In genomic region chr10:13485623-13486022, GRCh38 we compare ENCODE assay signal across 14 cellular contexts. TPM values are rescaled to one million over a fixed set of nuclear protein-coding genes. Genes with fewer than 3 reads are reported as not detected.
A peak's percentile ranks its signal among the peaks of the same experiment; 100 is the strongest.
DNase-seq lines count a peak whose midpoint lies in the region; ATAC-seq and TF ChIP-seq lines count a peak whose summit lies in the region.
"Had no signal": no experiment of that assay in that cellular context is flagged by ENCODE, and none has a peak within 500 bp of the region (broad histone marks: within the 10 kb centered on the region; RNA-seq: fewer than 3 reads in every experiment).

No MANE protein-coding gene starts in this region.

- H3K27ac Mint-ChIP-seq in MCF 10A (ENCODE audit: low read depth, unreplicated experiment) (no peak overlapping the region), T-helper 17 cell (no peak overlapping the region)

- H3K4me3 Mint-ChIP-seq in MCF 10A (ENCODE audit: unreplicated experiment) (no peak overlapping the region), T-helper 17 cell (no peak overlapping the region)

- H3K36me3 ChIP-seq in breast epithelium = no peaks in the 10 kb centered on the region
- peaks cover 3% of the 10 kb centered on the region for H3K36me3 ChIP-seq in thoracic aorta
- peaks cover 0 to 23% of the 10 kb centered on the region in 2 donors for H3K36me3 ChIP-seq in ascending aorta
- H3K36me3 ChIP-seq: esophagus squamous epithelium had no signal

- H3K4me1 Mint-ChIP-seq in MCF 10A (ENCODE audit: insufficient read depth, unreplicated experiment) = no peaks in the 10 kb centered on the region
- peaks cover 4% of the 10 kb centered on the region for H3K4me1 Mint-ChIP-seq in T-helper 17 cell

- H3K9me3 ChIP-seq in breast epithelium = no peaks in the 10 kb centered on the region
- no peaks in the 10 kb centered on the region for H3K9me3 ChIP-seq in thoracic aorta
- no peaks in the 10 kb centered on the region for H3K9me3 ChIP-seq in ascending aorta
- no peaks in the 10 kb centered on the region for H3K9me3 ChIP-seq in T-helper 17 cell (ENCODE audit: control insufficient read depth, low read length, poor library complexity, severe bottlenecking)
- H3K9me3 ChIP-seq: esophagus squamous epithelium, Peyer's patch had no signal

- H3K27me3 ChIP-seq in breast epithelium (no peaks in the 10 kb centered on the region), thoracic aorta (replicated peaks; ENCODE audit: insufficient read depth) (no peaks in the 10 kb centered on the region), ascending aorta (no peaks in the 10 kb centered on the region)
- H3K27me3 ChIP-seq: Peyer's patch had no signal

- H3K27me3 Mint-ChIP-seq in MCF 10A (ENCODE audit: insufficient read depth, unreplicated experiment) = no peaks in the 10 kb centered on the region
- peaks cover 51% of the 10 kb centered on the region for H3K27me3 Mint-ChIP-seq in T-helper 17 cell

- DNase-seq in MCF 10A (ENCODE audit: unreplicated experiment) (peak; percentile 1), breast epithelium (ENCODE audit: low spot score in 2 of 2) (no peak), RKO (ENCODE audit: low spot score) (peak; percentile 36), fibroblast of pulmonary artery (ENCODE audit: low read depth) (peak; percentile 13), thoracic aorta (ENCODE audit: low spot score) (no peak), ascending aorta (ENCODE audit: low spot score in 2 of 2) (no peak), T-helper 17 cell (no peak)
- no peak for DNase-seq in stimulated activated naive CD4-positive, alpha-beta T cell treated with Interleukin-2 at 50 U/mL for 16 hours (lab: John Stamatoyannopoulos, UW)
- DNase-seq: activated T-cell treated with anti-CD3 and anti-CD28 coated beads, Interleukin-2, amount 50 U/mL, for 1 hour; AML-193; central memory CD4-positive, alpha-beta T cell; esophagus squamous epithelium; Peyer's patch; stimulated activated naive CD8-positive, alpha-beta T cell treated with anti-CD3 and anti-CD28 coated beads, Interleukin-15, Interleukin-2, amounts not matched to agents 100 U/mL and 50 U/mL, for 24 hours had no signal

- H3K9me3 Mint-ChIP-seq in MCF 10A (ENCODE audit: unreplicated experiment) = no peaks in the 10 kb centered on the region

- peak; percentile 27 for TF ChIP-seq CTCF in MCF 10A (IDR thresholded peaks at IDR 0.05; ENCODE audit: unreplicated experiment)
- TF ChIP-seq CTCF in breast epithelium (IDR thresholded peaks at IDR 0.05) = no peak
- peak; percentile 47 for TF ChIP-seq CTCF in fibroblast of pulmonary artery (IDR thresholded peaks at IDR 0.05; ENCODE audit: low read length, missing control alignments)
- TF ChIP-seq CTCF in thoracic aorta (IDR thresholded peaks at IDR 0.05) = peak; percentile 13
- peak in 1 of 3 experiments; percentile 20 for TF ChIP-seq CTCF in ascending aorta (IDR thresholded peaks at IDR 0.05)

- CTCF ChIA-PET in MCF 10A (lab: Yijun Ruan, JAX) = interaction anchor here (0.7 to 3.3 kb wide), 8 partner anchors 8 to 130 kb away, joined by 3 to 16 read pairs (median 4); partner anchors contain the start of gene PRPF18

- ATAC-seq in thoracic aorta (ENCODE audit: insufficient number of reproducible peaks, low FRiP score, low read depth) = no peak
- no peak for ATAC-seq in T-helper 17 cell
- ATAC-seq: stimulated activated naive CD8-positive, alpha-beta T cell treated with anti-CD3 and anti-CD28 coated beads, Interleukin-15, Interleukin-2, amounts not matched to agents 100 U/mL and 50 U/mL, for 24 hours had no signal

- H3K4me3 ChIP-seq in breast epithelium = no peak overlapping the region
- H3K4me3 ChIP-seq in fibroblast of pulmonary artery (replicated peaks; ENCODE audit: low read depth, low read length) = no peak overlapping the region
- H3K4me3 ChIP-seq in thoracic aorta = no peak overlapping the region
- no peak overlapping the region for H3K4me3 ChIP-seq in ascending aorta
- H3K4me3 ChIP-seq: esophagus squamous epithelium, Peyer's patch had no signal

- TF ChIP-seq POLR2A in breast epithelium (IDR thresholded peaks at IDR 0.05) = no peak

- H3K36me3 Mint-ChIP-seq in MCF 10A (ENCODE audit: insufficient read depth, unreplicated experiment) = no peaks in the 10 kb centered on the region
- H3K36me3 Mint-ChIP-seq in T-helper 17 cell (ENCODE audit: low read depth) = no peaks in the 10 kb centered on the region

- intact Hi-C loops in MCF 10A (cut with micrococcal nuclease) = no loop called here
- intact Hi-C loops in breast epithelium (cut with DNase I; ENCODE audit: low total_unique reads) = no loop called here
- intact Hi-C loops in ascending aorta (cut with DNase I) = no loop called here

- H3K4me1 ChIP-seq in breast epithelium (no peaks in the 10 kb centered on the region), thoracic aorta (ENCODE audit: control insufficient read depth in 1 of 2, low read depth in 2 of 2) (no peaks in the 10 kb centered on the region), ascending aorta (no peaks in the 10 kb centered on the region)

- POLR2A ChIA-PET in MCF 10A (lab: Yijun Ruan, JAX) = no interaction called here

- H3K27ac ChIP-seq in breast epithelium (no peak overlapping the region), thoracic aorta (no peak overlapping the region), ascending aorta (no peak overlapping the region)
- H3K27ac ChIP-seq: esophagus squamous epithelium, Peyer's patch had no signal

- no TSS peak for BruUV-seq in MCF 10A (replicated peaks; lab: Mats Ljungman, UMichigan)

RNA-seq across cellular contexts. Expression of gene BEND7, which starts 43.2 kb away (rescaled TPM):
- total RNA-seq in MCF 10A (2022) (12.4 and 17.2 TPM in 2 replicates), breast epithelium (10 to 100 TPM in 2 of 3 donors, 1 to 10 TPM in 1; 9.9 to 19.3 (median 17.7) TPM), thoracic aorta (10 to 100 TPM; 15.3 to 38.5 TPM), ascending aorta (6.9 TPM), T-helper 17 cell (under 1 TPM in 1 of 2 donors, not detected in 1; 0.76 TPM)

Comparison
In these comparisons a context has a peak if more than half of its experiments do, and no peak if none do; other contexts are left out.
1. DNase-seq: peak in MCF 10A (single experiment), RKO (single experiment) and fibroblast of pulmonary artery (single experiment); none in breast epithelium (0 of 2), thoracic aorta (single experiment), stimulated activated naive CD4-positive, alpha-beta T cell treated with Interleukin-2 at 50 U/mL for 16 hours (single experiment), ascending aorta (0 of 2) and T-helper 17 cell (0 of 3).
2. CTCF ChIP-seq: peak in MCF 10A (single experiment), fibroblast of pulmonary artery (single experiment) and thoracic aorta (single experiment); none in breast epithelium (0 of 3).